In genomic region chr13:101053694-101054093, GRCh38 we compare ENCODE assay signal across 1 cellular context.
A peak's percentile ranks its signal among the peaks of the same experiment; 100 is the strongest.
TF ChIP-seq lines count a peak whose summit lies in the region.

No MANE protein-coding gene starts in this region.

TF ChIP-seq in IMR-90, 13 proteins besides CTCF, POLR2A, EP300 and RAD21:
- TF ChIP-seq BHLHE40 (IDR thresholded peaks at IDR 0.05; ENCODE audit: low read depth, low read length) (no peak), USF2 (IDR thresholded peaks at IDR 0.05; ENCODE audit: low read depth, low read length) (peak; percentile 80)
